ENCODE assay signal across 16 cellular contexts in the genomic region with DNA sequence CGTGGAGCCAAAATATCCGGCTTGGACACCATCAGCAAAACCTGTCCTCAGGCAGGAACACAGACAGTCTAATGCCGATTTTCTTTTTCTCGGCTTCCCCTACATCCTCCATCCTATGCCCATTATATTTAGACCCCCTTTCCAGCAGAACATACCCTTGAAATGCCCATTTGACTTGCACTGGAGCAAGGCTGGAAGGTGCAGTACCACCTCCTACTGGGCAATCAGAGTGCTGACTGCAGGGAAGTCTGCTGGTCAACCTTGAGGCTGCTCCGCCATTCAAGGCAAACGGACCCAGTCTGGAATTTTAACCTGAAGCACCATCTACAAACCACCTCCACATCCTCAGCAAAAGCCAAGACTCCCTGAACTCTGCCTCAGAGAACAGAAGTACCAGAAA.
DNase-seq lines count a peak whose midpoint lies in the region; ATAC-seq and TF ChIP-seq lines count a peak whose summit lies in the region.
"Had no signal": no experiment of that assay in that cellular context is flagged by ENCODE, and none has a peak within 500 bp of the region (broad histone marks: within the 10 kb centered on the region; RNA-seq: fewer than 3 reads in every experiment).

No MANE protein-coding gene starts in this region.

- TF ChIP-seq CTCF in MCF 10A (IDR thresholded peaks at IDR 0.05; ENCODE audit: unreplicated experiment) (peak; percentile 16), mammary epithelial cell (conservative IDR thresholded peaks at IDR 0.05 in 1 of 2, IDR thresholded peaks at IDR 0.05 in 1 of 2; ENCODE audit: extremely low read depth in 1 of 2, insufficient read depth in 1 of 2, low read depth in 1 of 2, low read length in 2 of 2) (peak in 1 of 2 donors; percentile 2), WERI-Rb-1 (IDR thresholded peaks at IDR 0.05; ENCODE audit: low read depth, low read length) (peak; percentile 47), fibroblast of the aortic adventitia (IDR thresholded peaks at IDR 0.05; ENCODE audit: insufficient read depth, low read length) (peak; percentile 9), left ventricle myocardium inferior (IDR thresholded peaks at IDR 0.05; ENCODE audit: borderline replicate concordance) (no peak), ascending aorta (IDR thresholded peaks at IDR 0.05) (no peak)

- H3K9me3 ChIP-seq in mammary epithelial cell (replicated peaks; ENCODE audit: insufficient read depth, low read length) = no peaks in the 10 kb centered on the region
- no peaks in the 10 kb centered on the region for H3K9me3 ChIP-seq in WERI-Rb-1 (ENCODE audit: severe bottlenecking)
- no peaks in the 10 kb centered on the region for H3K9me3 ChIP-seq in left ventricle myocardium inferior (replicated peaks)
- H3K9me3 ChIP-seq in ascending aorta = no peaks in the 10 kb centered on the region
- H3K9me3 ChIP-seq: Caco-2, SJSA1 had no signal

- H3K9ac ChIP-seq in mammary epithelial cell (ENCODE audit: insufficient read depth, low read length) = no peak overlapping the region

- no peak overlapping the region for H3K27ac Mint-ChIP-seq in MCF 10A (ENCODE audit: low read depth, unreplicated experiment)

- no peak overlapping the region for H3K4me3 ChIP-seq in mammary epithelial cell (replicated peaks in 1 of 3; ENCODE audit: insufficient read depth in 1 of 3, low read depth in 2 of 3, low read length in 3 of 3)
- no peak overlapping the region for H3K4me3 ChIP-seq in WERI-Rb-1 (ENCODE audit: low read depth, low read length)
- H3K4me3 ChIP-seq in fibroblast of the aortic adventitia (ENCODE audit: low read depth, low read length) = no peak overlapping the region
- H3K4me3 ChIP-seq in left ventricle myocardium inferior = no peak overlapping the region
- no peak overlapping the region for H3K4me3 ChIP-seq in ascending aorta
- H3K4me3 ChIP-seq: SJSA1 had no signal

- no peaks in the 10 kb centered on the region for H3K4me1 ChIP-seq in mammary epithelial cell (ENCODE audit: insufficient read depth, low read length)
- H3K4me1 ChIP-seq in left ventricle myocardium inferior = peaks cover 16% of the 10 kb centered on the region
- H3K4me1 ChIP-seq in ascending aorta = no peaks in the 10 kb centered on the region
- H3K4me1 ChIP-seq: Caco-2 had no signal

- H3K27me3 ChIP-seq in mammary epithelial cell (ENCODE audit: insufficient read depth, low read length) (no peaks in the 10 kb centered on the region), WERI-Rb-1 (ENCODE audit: insufficient read depth, low read depth, severe bottlenecking) (no peaks in the 10 kb centered on the region), left ventricle myocardium inferior (ENCODE audit: low read depth) (peaks cover 16% of the 10 kb centered on the region), ascending aorta (no peaks in the 10 kb centered on the region)
- H3K27me3 ChIP-seq: SJSA1 had no signal

- BruUV-seq in MCF 10A (replicated peaks; lab: Mats Ljungman, UMichigan) = no TSS peak
- BruUV-seq in mammary epithelial cell (replicated peaks; lab: Mats Ljungman, UMichigan) = no TSS peak

- ATAC-seq in GM21619 (IDR thresholded peaks at IDR 0.05; ENCODE audit: unreplicated experiment) = no peak

- H3K27me3 Mint-ChIP-seq in MCF 10A (ENCODE audit: insufficient read depth, unreplicated experiment) = no peaks in the 10 kb centered on the region

- no peak overlapping the region for H3K4me2 ChIP-seq in mammary epithelial cell (ENCODE audit: insufficient read depth, low read depth, low read length)

- no peak overlapping the region for H3K4me3 Mint-ChIP-seq in MCF 10A (ENCODE audit: unreplicated experiment)

- POLR2A ChIA-PET in MCF 10A (lab: Yijun Ruan, JAX) = interaction anchor here (1.2 kb wide), 1 partner anchor 44 kb away, joined by 4 read pairs; no protein-coding TSS in a partner anchor

- H2AFZ ChIP-seq in mammary epithelial cell (ENCODE audit: low read depth, low read length) = no peak overlapping the region

- no peaks in the 10 kb centered on the region for H3K36me3 Mint-ChIP-seq in MCF 10A (ENCODE audit: insufficient read depth, unreplicated experiment)

- in situ Hi-C loops in mammary epithelial cell (cut with MboI; ENCODE audit: low sequenced_read_pairs in 2 of 2) = no loop called here

- H4K20me1 ChIP-seq in mammary epithelial cell (ENCODE audit: insufficient read depth, low read length) = no peaks in the 10 kb centered on the region

- intact Hi-C loops in MCF 10A (cut with micrococcal nuclease) = no loop called here
- intact Hi-C loops in mammary epithelial cell (cut with micrococcal nuclease) = no loop called here
- intact Hi-C loops in left ventricle myocardium inferior (cut with micrococcal nuclease) = no loop called here
- intact Hi-C loops in ascending aorta (cut with DNase I) = no loop called here

- CTCF ChIA-PET in MCF 10A (lab: Yijun Ruan, JAX) = interaction anchor here (0.7 to 1.4 kb wide), 2 partner anchors 19 to 167 kb away, joined by 3 read pairs; no protein-coding TSS in a partner anchor
- CTCF ChIA-PET in mammary epithelial cell (lab: Charles Lee; ENCODE audit: low non-redundant PET) = no interaction called here

- H3K27ac ChIP-seq in mammary epithelial cell (ENCODE audit: insufficient read depth, low read depth, low read length) (no peak overlapping the region), WERI-Rb-1 (no peak overlapping the region), left ventricle myocardium inferior (replicated peaks) (no peak overlapping the region), ascending aorta (no peak overlapping the region)
- H3K27ac ChIP-seq: SJSA1 had no signal

- 90% methylated on average over 6 of the region's 6 CpGs for WGBS in mammary epithelial cell (ENCODE audit: low coverage, missing lambda C conversion rate)

- no peaks in the 10 kb centered on the region for H3K9me3 Mint-ChIP-seq in MCF 10A (ENCODE audit: unreplicated experiment)

- H3K4me1 Mint-ChIP-seq in MCF 10A (ENCODE audit: insufficient read depth, unreplicated experiment) = no peaks in the 10 kb centered on the region

- DNase-seq in MCF 10A (ENCODE audit: unreplicated experiment) = no peak
- DNase-seq in mammary epithelial cell = no peak
- DNase-seq in WERI-Rb-1 = no peak
- DNase-seq in fibroblast of the aortic adventitia (ENCODE audit: low read depth) = no peak
- no peak for DNase-seq in NCI-H146 treated with DMSO at 0.1 percent for 48 hours (lab: John Stamatoyannopoulos, UW; ENCODE audit: unreplicated experiment)
- no peak for DNase-seq in left ventricle myocardium inferior
- DNase-seq in ascending aorta (ENCODE audit: low spot score in 2 of 2) = no peak
- DNase-seq: Caco-2; DMS53; GOT3; NCI-H1092; NCI-H1694; NCI-H69; NK-92 treated with Interleukin-12 subunit alpha and Interleukin-12 subunit beta, amount 100 ng/mL, for 24 hours had no signal

- H3K36me3 ChIP-seq in mammary epithelial cell (ENCODE audit: insufficient read depth, low read length) = no peaks in the 10 kb centered on the region
- peaks cover 2% of the 10 kb centered on the region; the same call in 1 of the 2 replicates for H3K36me3 ChIP-seq in WERI-Rb-1
- no peaks in the 10 kb centered on the region for H3K36me3 ChIP-seq in left ventricle myocardium inferior
- no peaks in the 10 kb centered on the region for H3K36me3 ChIP-seq in ascending aorta
- H3K36me3 ChIP-seq: SJSA1 had no signal

- dilution Hi-C loops in mammary epithelial cell (cut with HindIII; ENCODE audit: low sequenced_read_pairs) = no loop called here

- H3K79me2 ChIP-seq in mammary epithelial cell (ENCODE audit: insufficient read depth, low read length) = no peaks in the 10 kb centered on the region

Comparison
In these comparisons a context has a peak if more than half of its experiments do, and no peak if none do; other contexts are left out.
1. CTCF ChIP-seq: peak in MCF 10A (single experiment), WERI-Rb-1 (single experiment) and fibroblast of the aortic adventitia (single experiment); none in left ventricle myocardium inferior (single experiment) and ascending aorta (0 of 3).